1 cellular context compared by ENCODE assay signal in the genomic region with DNA sequence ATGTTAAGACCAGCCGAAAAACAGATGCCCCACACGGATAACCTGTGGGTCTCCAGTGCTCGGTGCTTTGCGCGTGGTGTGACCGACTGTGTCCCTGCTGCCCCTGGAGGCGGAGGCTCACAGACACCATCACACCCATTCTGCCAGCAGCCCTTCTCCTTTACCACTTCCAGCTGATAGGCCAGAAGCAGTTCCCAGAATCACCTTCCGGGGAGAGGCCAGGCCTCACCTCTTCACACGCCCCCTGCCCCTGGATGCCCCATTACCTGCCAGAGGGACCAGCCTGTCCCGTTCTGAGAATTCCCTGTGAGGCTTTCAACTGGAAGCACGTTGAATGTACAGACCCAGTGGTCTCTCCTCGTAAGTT.
TF ChIP-seq lines count a peak whose summit lies in the region.

No MANE protein-coding gene starts in this region.

TF ChIP-seq in GM23338, 12 proteins besides CTCF, POLR2A, EP300 and RAD21:
- TF ChIP-seq JUNB (IDR thresholded peaks at IDR 0.05; ENCODE audit: unreplicated experiment) (no peak), REST (IDR thresholded peaks at IDR 0.05; ENCODE audit: unreplicated experiment) (no peak), CREB1 (CRISPR knock-in tag; IDR thresholded peaks at IDR 0.05; ENCODE audit: low read depth) (no peak), STAT1 (IDR thresholded peaks at IDR 0.05; ENCODE audit: unreplicated experiment) (no peak), EZH2phosphoT487 (IDR thresholded peaks at IDR 0.05; ENCODE audit: unreplicated experiment) (no peak), ZNF462 (CRISPR knock-in tag; IDR thresholded peaks at IDR 0.05) (no peak), ZNF114 (CRISPR knock-in tag; IDR thresholded peaks at IDR 0.05) (no peak), ZNF331 (CRISPR knock-in tag; IDR thresholded peaks at IDR 0.05; ENCODE audit: low read depth) (no peak), NANOG (IDR thresholded peaks at IDR 0.05; ENCODE audit: borderline replicate concordance) (no peak), POLR2AphosphoS5 (IDR thresholded peaks at IDR 0.05; ENCODE audit: low read depth) (no peak), EZH2 (IDR thresholded peaks at IDR 0.05; ENCODE audit: low read depth, unreplicated experiment) (no peak)
- TF ChIP-seq, protein P1, sequence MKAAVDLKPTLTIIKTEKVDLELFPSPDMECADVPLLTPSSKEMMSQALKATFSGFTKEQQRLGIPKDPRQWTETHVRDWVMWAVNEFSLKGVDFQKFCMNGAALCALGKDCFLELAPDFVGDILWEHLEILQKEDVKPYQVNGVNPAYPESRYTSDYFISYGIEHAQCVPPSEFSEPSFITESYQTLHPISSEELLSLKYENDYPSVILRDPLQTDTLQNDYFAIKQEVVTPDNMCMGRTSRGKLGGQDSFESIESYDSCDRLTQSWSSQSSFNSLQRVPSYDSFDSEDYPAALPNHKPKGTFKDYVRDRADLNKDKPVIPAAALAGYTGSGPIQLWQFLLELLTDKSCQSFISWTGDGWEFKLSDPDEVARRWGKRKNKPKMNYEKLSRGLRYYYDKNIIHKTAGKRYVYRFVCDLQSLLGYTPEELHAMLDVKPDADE (IDR thresholded peaks at IDR 0.05) = no peak
TF ChIP-seq in GM23338: peak in this region for 0.
